ENCODE assay signal across 2 cellular contexts in genomic region chr20:44573501-44573869, GRCh38.
TF ChIP-seq lines count a peak whose summit lies in the region.

No MANE protein-coding gene starts in this region.

TF ChIP-seq in H1, 55 proteins besides CTCF, POLR2A, EP300 and RAD21:
- TF ChIP-seq KDM1A (IDR thresholded peaks at IDR 0.05; ENCODE audit: borderline replicate concordance, low read length), result peak; percentile 58; the same call in 1 of the 2 replicates
- TF ChIP-seq SAP30 (IDR thresholded peaks at IDR 0.05; ENCODE audit: insufficient read depth, insufficient replicate concordance, low read length), result no peak
- no peak for TF ChIP-seq SIN3A (conservative IDR thresholded peaks at IDR 0.05 in 1 of 2, IDR thresholded peaks at IDR 0.05 in 1 of 2; ENCODE audit: low read depth in 1 of 2, low read length in 2 of 2)
- TF ChIP-seq, protein P1, sequence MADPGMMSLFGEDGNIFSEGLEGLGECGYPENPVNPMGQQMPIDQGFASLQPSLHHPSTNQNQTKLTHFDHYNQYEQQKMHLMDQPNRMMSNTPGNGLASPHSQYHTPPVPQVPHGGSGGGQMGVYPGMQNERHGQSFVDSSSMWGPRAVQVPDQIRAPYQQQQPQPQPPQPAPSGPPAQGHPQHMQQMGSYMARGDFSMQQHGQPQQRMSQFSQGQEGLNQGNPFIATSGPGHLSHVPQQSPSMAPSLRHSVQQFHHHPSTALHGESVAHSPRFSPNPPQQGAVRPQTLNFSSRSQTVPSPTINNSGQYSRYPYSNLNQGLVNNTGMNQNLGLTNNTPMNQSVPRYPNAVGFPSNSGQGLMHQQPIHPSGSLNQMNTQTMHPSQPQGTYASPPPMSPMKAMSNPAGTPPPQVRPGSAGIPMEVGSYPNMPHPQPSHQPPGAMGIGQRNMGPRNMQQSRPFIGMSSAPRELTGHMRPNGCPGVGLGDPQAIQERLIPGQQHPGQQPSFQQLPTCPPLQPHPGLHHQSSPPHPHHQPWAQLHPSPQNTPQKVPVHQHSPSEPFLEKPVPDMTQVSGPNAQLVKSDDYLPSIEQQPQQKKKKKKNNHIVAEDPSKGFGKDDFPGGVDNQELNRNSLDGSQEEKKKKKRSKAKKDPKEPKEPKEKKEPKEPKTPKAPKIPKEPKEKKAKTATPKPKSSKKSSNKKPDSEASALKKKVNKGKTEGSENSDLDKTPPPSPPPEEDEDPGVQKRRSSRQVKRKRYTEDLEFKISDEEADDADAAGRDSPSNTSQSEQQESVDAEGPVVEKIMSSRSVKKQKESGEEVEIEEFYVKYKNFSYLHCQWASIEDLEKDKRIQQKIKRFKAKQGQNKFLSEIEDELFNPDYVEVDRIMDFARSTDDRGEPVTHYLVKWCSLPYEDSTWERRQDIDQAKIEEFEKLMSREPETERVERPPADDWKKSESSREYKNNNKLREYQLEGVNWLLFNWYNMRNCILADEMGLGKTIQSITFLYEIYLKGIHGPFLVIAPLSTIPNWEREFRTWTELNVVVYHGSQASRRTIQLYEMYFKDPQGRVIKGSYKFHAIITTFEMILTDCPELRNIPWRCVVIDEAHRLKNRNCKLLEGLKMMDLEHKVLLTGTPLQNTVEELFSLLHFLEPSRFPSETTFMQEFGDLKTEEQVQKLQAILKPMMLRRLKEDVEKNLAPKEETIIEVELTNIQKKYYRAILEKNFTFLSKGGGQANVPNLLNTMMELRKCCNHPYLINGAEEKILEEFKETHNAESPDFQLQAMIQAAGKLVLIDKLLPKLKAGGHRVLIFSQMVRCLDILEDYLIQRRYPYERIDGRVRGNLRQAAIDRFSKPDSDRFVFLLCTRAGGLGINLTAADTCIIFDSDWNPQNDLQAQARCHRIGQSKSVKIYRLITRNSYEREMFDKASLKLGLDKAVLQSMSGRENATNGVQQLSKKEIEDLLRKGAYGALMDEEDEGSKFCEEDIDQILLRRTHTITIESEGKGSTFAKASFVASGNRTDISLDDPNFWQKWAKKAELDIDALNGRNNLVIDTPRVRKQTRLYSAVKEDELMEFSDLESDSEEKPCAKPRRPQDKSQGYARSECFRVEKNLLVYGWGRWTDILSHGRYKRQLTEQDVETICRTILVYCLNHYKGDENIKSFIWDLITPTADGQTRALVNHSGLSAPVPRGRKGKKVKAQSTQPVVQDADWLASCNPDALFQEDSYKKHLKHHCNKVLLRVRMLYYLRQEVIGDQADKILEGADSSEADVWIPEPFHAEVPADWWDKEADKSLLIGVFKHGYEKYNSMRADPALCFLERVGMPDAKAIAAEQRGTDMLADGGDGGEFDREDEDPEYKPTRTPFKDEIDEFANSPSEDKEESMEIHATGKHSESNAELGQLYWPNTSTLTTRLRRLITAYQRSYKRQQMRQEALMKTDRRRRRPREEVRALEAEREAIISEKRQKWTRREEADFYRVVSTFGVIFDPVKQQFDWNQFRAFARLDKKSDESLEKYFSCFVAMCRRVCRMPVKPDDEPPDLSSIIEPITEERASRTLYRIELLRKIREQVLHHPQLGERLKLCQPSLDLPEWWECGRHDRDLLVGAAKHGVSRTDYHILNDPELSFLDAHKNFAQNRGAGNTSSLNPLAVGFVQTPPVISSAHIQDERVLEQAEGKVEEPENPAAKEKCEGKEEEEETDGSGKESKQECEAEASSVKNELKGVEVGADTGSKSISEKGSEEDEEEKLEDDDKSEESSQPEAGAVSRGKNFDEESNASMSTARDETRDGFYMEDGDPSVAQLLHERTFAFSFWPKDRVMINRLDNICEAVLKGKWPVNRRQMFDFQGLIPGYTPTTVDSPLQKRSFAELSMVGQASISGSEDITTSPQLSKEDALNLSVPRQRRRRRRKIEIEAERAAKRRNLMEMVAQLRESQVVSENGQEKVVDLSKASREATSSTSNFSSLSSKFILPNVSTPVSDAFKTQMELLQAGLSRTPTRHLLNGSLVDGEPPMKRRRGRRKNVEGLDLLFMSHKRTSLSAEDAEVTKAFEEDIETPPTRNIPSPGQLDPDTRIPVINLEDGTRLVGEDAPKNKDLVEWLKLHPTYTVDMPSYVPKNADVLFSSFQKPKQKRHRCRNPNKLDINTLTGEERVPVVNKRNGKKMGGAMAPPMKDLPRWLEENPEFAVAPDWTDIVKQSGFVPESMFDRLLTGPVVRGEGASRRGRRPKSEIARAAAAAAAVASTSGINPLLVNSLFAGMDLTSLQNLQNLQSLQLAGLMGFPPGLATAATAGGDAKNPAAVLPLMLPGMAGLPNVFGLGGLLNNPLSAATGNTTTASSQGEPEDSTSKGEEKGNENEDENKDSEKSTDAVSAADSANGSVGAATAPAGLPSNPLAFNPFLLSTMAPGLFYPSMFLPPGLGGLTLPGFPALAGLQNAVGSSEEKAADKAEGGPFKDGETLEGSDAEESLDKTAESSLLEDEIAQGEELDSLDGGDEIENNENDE (IDR thresholded peaks at IDR 0.05; ENCODE audit: insufficient replicate concordance, low read length), result no peak
- TF ChIP-seq POU5F1 (IDR thresholded peaks at IDR 0.05; ENCODE audit: low read depth, low read length), result no peak
- TF ChIP-seq BACH1 (IDR thresholded peaks at IDR 0.05; ENCODE audit: low read length), result no peak
- no peak for TF ChIP-seq RBBP5 (IDR thresholded peaks at IDR 0.05; ENCODE audit: borderline replicate concordance, low read depth, low read length)
- TF ChIP-seq SP2 (IDR thresholded peaks at IDR 0.05; ENCODE audit: low read length), result no peak

TF ChIP-seq in GM12891, 5 proteins besides CTCF, POLR2A, EP300 and RAD21:
- TF ChIP-seq PAX5 (IDR thresholded peaks at IDR 0.05; ENCODE audit: insufficient read depth, low read length, severe bottlenecking) (no peak), SPI1 (IDR thresholded peaks at IDR 0.05; ENCODE audit: low read depth, low read length) (no peak), POLR2AphosphoS5 (IDR thresholded peaks at IDR 0.05; ENCODE audit: low read depth, low read length) (no peak), POU2F2 (IDR thresholded peaks at IDR 0.05; ENCODE audit: low read depth, low read length) (no peak), TAF1 (IDR thresholded peaks at IDR 0.05; ENCODE audit: low read depth, low read length) (no peak)
TF ChIP-seq in GM12891: peak in this region for 0.
